1 cellular context compared by ENCODE assay signal in the genomic region with DNA sequence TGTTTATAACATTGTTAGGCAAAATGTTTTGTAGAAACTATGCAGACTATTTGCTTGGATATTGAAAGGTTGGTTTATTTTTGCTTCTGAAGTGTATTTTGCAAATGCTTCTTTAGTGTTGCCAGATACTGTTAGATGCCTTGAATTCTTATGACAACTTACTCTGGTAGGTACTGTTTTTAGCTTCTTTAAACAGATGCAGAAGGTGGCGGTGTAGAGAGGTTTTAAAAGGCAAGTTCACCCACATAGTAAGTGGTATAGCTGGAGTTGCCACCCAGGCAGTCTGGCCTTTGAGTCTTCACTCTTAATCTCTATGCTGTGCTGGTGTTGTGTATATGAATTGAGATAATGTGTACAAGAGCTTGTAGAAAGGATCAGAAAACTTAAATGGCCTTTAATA.
TF ChIP-seq lines count a peak whose summit lies in the region.

No MANE protein-coding gene starts in this region.

TF ChIP-seq in HepG2, 621 proteins besides CTCF, POLR2A, EP300 and RAD21:
- TF ChIP-seq KLF16 (CRISPR knock-in tag; IDR thresholded peaks at IDR 0.05), result peak in 1 of 2 experiments; percentile 27; a peak in 1 of 4 replicates
- TF ChIP-seq HOXA3 (CRISPR knock-in tag; IDR thresholded peaks at IDR 0.05), result no peak
- peak; percentile 26; the same call in 1 of the 2 replicates for TF ChIP-seq SAP130 (CRISPR knock-in tag; IDR thresholded peaks at IDR 0.05; ENCODE audit: low read depth)
- TF ChIP-seq RXRB (CRISPR knock-in tag; IDR thresholded peaks at IDR 0.05; ENCODE audit: borderline replicate concordance), result 0 out of 2 replicates have a peak, but pooled peaks have one; percentile 10
- TF ChIP-seq, protein P1, sequence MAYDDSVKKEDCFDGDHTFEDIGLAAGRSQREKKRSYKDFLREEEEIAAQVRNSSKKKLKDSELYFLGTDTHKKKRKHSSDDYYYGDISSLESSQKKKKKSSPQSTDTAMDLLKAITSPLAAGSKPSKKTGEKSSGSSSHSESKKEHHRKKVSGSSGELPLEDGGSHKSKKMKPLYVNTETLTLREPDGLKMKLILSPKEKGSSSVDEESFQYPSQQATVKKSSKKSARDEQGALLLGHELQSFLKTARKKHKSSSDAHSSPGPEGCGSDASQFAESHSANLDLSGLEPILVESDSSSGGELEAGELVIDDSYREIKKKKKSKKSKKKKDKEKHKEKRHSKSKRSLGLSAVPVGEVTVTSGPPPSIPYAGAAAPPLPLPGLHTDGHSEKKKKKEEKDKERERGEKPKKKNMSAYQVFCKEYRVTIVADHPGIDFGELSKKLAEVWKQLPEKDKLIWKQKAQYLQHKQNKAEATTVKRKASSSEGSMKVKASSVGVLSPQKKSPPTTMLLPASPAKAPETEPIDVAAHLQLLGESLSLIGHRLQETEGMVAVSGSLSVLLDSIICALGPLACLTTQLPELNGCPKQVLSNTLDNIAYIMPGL (CRISPR knock-in tag; IDR thresholded peaks at IDR 0.05; ENCODE audit: borderline replicate concordance in 1 of 2, low read depth in 1 of 2), result peak in 1 of 2 experiments; percentile 23; a peak in 1 of 4 replicates
